17 cellular contexts compared by ENCODE assay signal in genomic region chr12:93616584-93617101, GRCh38. TPM values are rescaled to one million over a fixed set of nuclear protein-coding genes. Genes with fewer than 3 reads are reported as not detected.
A peak's percentile ranks its signal among the peaks of the same experiment; 100 is the strongest.
DNase-seq lines count a peak whose midpoint lies in the region; ATAC-seq, FAIRE-seq and TF ChIP-seq lines count a peak whose summit lies in the region.
"Had no signal": no experiment of that assay in that cellular context is flagged by ENCODE, and none has a peak within 500 bp of the region (broad histone marks: within the 10 kb centered on the region; RNA-seq: fewer than 3 reads in every experiment).

No MANE protein-coding gene starts in this region.

- H3K4me1 ChIP-seq in breast epithelium (no peaks in the 10 kb centered on the region), iPS-18a (ENCODE audit: control insufficient read depth, low read depth, low read length) (peaks cover 26% of the 10 kb centered on the region)
- H3K4me1 ChIP-seq: prostate gland, SJCRH30 had no signal

- no peak for TF ChIP-seq CTCF in MCF 10A (IDR thresholded peaks at IDR 0.05; ENCODE audit: unreplicated experiment)
- no peak for TF ChIP-seq CTCF in breast epithelium (IDR thresholded peaks at IDR 0.05)
- no peak for TF ChIP-seq CTCF in astrocyte of the cerebellum (IDR thresholded peaks at IDR 0.05; ENCODE audit: low read depth, low read length, missing control alignments)

- no peak for TF ChIP-seq POLR2A in breast epithelium (IDR thresholded peaks at IDR 0.05)

- H3K27me3 Mint-ChIP-seq in MCF 10A (ENCODE audit: insufficient read depth, unreplicated experiment) = no peaks in the 10 kb centered on the region

- H3K9me3 Mint-ChIP-seq in MCF 10A (ENCODE audit: unreplicated experiment) = no peaks in the 10 kb centered on the region
- H3K9me3 Mint-ChIP-seq: activated naive CD4-positive, alpha-beta T cell treated with anti-CD3 and anti-CD28 coated beads for 36 hours had no signal

- peak; percentile 69 for DNase-seq in MCF 10A (ENCODE audit: unreplicated experiment)
- DNase-seq in breast epithelium (ENCODE audit: low spot score in 2 of 2) = no peak
- peak; percentile 70 for DNase-seq in astrocyte of the cerebellum (ENCODE audit: low read depth)
- DNase-seq in urothelium cell line (ENCODE audit: low spot score) = peak; percentile 36
- DNase-seq in Right ventricle myocardium inferior (ENCODE audit: missing footprints) = no peak
- DNase-seq in activated gamma-delta T cell treated with Interleukin-2 at 50 U/mL for 16 hours = no peak
- DNase-seq: activated naive CD4-positive, alpha-beta T cell treated with anti-CD3 and anti-CD28 coated beads for 36 hours; CD8-positive, alpha-beta memory T cell; cerebellar nuclear complex; NCI-H2029; NCI-H774; SJCRH30 had no signal

- ATAC-seq in HG03442 (IDR thresholded peaks at IDR 0.05; ENCODE audit: unreplicated experiment) (no peak), Right ventricle myocardium inferior (no peak)

- H3K9me3 ChIP-seq in breast epithelium = no peaks in the 10 kb centered on the region
- H3K9me3 ChIP-seq in iPS-18a (ENCODE audit: control insufficient read depth, low read depth, low read length) = no peaks in the 10 kb centered on the region
- H3K9me3 ChIP-seq: prostate gland, SJCRH30 had no signal

- no peak for FAIRE-seq in urothelium cell line (lab: Jason Lieb, UNC)
- FAIRE-seq: A204.1, islet of Langerhans had no signal

- H3K4me3 Mint-ChIP-seq in MCF 10A (ENCODE audit: unreplicated experiment) = no peak overlapping the region
- H3K4me3 Mint-ChIP-seq: activated naive CD4-positive, alpha-beta T cell treated with anti-CD3 and anti-CD28 coated beads for 36 hours; CD8-positive, alpha-beta memory T cell had no signal

- CTCF ChIA-PET in MCF 10A (lab: Yijun Ruan, JAX) = interaction anchor here (0.6 to 1.3 kb wide), 2 partner anchors 242 to 485 kb away, joined by 3 to 4 read pairs; no protein-coding TSS in a partner anchor

- POLR2A ChIA-PET in MCF 10A (lab: Yijun Ruan, JAX) = interaction anchor here (1.1 to 2.6 kb wide), 2 partner anchors 8 to 25 kb away, joined by 4 to 8 read pairs; no protein-coding TSS in a partner anchor

- no peaks in the 10 kb centered on the region for H3K4me1 Mint-ChIP-seq in MCF 10A (ENCODE audit: insufficient read depth, unreplicated experiment)
- H3K4me1 Mint-ChIP-seq: CD8-positive, alpha-beta memory T cell had no signal

- no peak overlapping the region for H3K27ac Mint-ChIP-seq in MCF 10A (ENCODE audit: low read depth, unreplicated experiment)
- H3K27ac Mint-ChIP-seq: activated naive CD4-positive, alpha-beta T cell treated with anti-CD3 and anti-CD28 coated beads for 36 hours; CD8-positive, alpha-beta memory T cell had no signal

- H3K4me3 ChIP-seq in breast epithelium = no peak overlapping the region
- H3K4me3 ChIP-seq in astrocyte of the cerebellum (ENCODE audit: low read depth, low read length) = no peak overlapping the region
- H3K4me3 ChIP-seq in iPS-18a (ENCODE audit: low read length) = peak overlapping the region; percentile 6
- H3K4me3 ChIP-seq: prostate gland, SJCRH30 had no signal

- H3K27ac ChIP-seq in breast epithelium (no peak overlapping the region), iPS-18a (ENCODE audit: low read length) (no peak overlapping the region)
- H3K27ac ChIP-seq: prostate gland, SJCRH30 had no signal

- H3K36me3 ChIP-seq in breast epithelium = no peaks in the 10 kb centered on the region
- H3K36me3 ChIP-seq in iPS-18a (ENCODE audit: control insufficient read depth, low read depth, low read length) = no peaks in the 10 kb centered on the region
- H3K36me3 ChIP-seq: prostate gland, SJCRH30 had no signal

- in situ Hi-C loops in astrocyte of the cerebellum (cut with HindIII; ENCODE audit: low sequenced_read_pairs) = no loop called here

- BruUV-seq in MCF 10A (replicated peaks; lab: Mats Ljungman, UMichigan) = no TSS peak

- H3K27me3 ChIP-seq in breast epithelium (no peaks in the 10 kb centered on the region), iPS-18a (ENCODE audit: control insufficient read depth, insufficient read depth, low read length) (no peaks in the 10 kb centered on the region)
- H3K27me3 ChIP-seq: SJCRH30 had no signal

- H3K36me3 Mint-ChIP-seq in MCF 10A (ENCODE audit: insufficient read depth, unreplicated experiment) = no peaks in the 10 kb centered on the region
- H3K36me3 Mint-ChIP-seq: CD8-positive, alpha-beta memory T cell had no signal

- no peak overlapping the region for H3K9ac ChIP-seq in iPS-18a (ENCODE audit: low read length)

- intact Hi-C loops in MCF 10A (cut with micrococcal nuclease) = no loop called here
- intact Hi-C loops in breast epithelium (cut with DNase I; ENCODE audit: low total_unique reads) = no loop called here
- intact Hi-C loops in Right ventricle myocardium inferior (cut with DNase I) = no loop called here

RNA-seq across cellular contexts. Expression of gene SOCS2, which starts 44.2 kb away (rescaled TPM):
- total RNA-seq in MCF 10A (2022) = 38.7 and 44.9 TPM in 2 replicates
- total RNA-seq in breast epithelium = 10 to 100 TPM; 29.0 to 59.4 (median 59.0) TPM
- total RNA-seq in Right ventricle myocardium inferior = 7.2 TPM

Comparison
In these comparisons a context has a peak if more than half of its experiments do, and no peak if none do; other contexts are left out.
1. DNase-seq: peak in MCF 10A (single experiment), astrocyte of the cerebellum (single experiment) and urothelium cell line (single experiment); none in breast epithelium (0 of 2), Right ventricle myocardium inferior (single experiment) and activated gamma-delta T cell treated with Interleukin-2 at 50 U/mL for 16 hours (single experiment).